Comparison of ENCODE assay signal across 1 cellular context in the genomic region with DNA sequence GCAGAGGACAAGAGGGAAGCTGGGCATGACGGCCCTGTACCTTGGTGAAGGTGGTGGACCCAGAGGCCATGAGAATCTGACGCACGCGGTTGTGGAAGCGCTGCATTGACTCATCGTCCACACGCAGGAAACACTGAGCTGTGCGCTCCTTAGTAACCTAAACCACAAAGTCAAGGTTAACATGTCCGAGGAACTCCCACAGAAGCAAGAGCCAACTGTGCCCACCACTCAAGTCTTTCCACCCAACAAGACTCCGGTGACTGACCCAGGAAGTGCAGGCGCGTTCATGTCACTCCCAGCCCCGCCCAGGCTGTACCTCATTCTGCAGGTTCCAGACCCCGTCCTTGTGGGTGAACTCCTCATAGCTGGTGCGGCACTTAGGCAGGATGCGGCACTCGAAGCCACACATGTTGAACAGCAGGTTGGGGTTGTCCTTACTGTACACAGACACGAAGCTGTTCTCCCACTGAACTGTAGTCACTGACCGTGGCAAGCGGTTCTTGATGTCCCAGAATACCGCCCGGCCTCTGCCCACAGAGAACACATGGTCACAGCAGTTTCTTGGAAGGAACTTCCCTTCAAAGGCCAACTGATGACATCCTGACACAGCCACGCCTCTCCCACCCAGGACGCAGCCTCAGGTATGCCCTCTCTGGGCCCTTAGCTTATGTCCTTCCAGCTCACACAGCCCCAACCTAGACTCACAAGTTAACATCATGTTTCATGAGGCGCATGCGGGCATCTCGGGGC.
TF ChIP-seq lines count a peak whose summit lies in the region.

No MANE protein-coding gene starts in this region.

TF ChIP-seq in GM12878, 131 proteins besides CTCF, POLR2A, EP300 and RAD21:
- TF ChIP-seq POLR2AphosphoS5 (IDR thresholded peaks at IDR 0.05; ENCODE audit: low read length) (peak; percentile 67), IKZF1 (conservative IDR thresholded peaks at IDR 0.05) (no peak), BCL11A (IDR thresholded peaks at IDR 0.05; ENCODE audit: low read depth, low read length) (no peak)
